In genomic region chr15:77865701-77866100, GRCh38 we compare ENCODE assay signal across 27 cellular contexts.
"Had no signal": no experiment of that assay in that cellular context is flagged by ENCODE, and none has a peak within 500 bp of the region (broad histone marks: within the 10 kb centered on the region; RNA-seq: fewer than 3 reads in every experiment).

No MANE protein-coding gene starts in this region.

- H3K9ac ChIP-seq: parathyroid adenoma had no signal

- H3K27ac ChIP-seq: ascending aorta, brain microvascular endothelial cell, hepatocyte, parathyroid adenoma, right atrium auricular region, thyroid gland had no signal

- H3K9me3 ChIP-seq: ascending aorta, right atrium auricular region, thyroid gland had no signal

- H3K9me3 Mint-ChIP-seq: activated B cell treated with CpG ODN at 0.5 μM for 24 hours; activated CD8-positive, alpha-beta T cell treated with anti-CD3 and anti-CD28 coated beads for 36 hours; activated T-helper 2 cell treated with anti-CD3 and anti-CD28 coated beads, Interferon-gamma antibody, Interleukin-2, Interleukin-4, amounts not matched to agents 10 μg/mL and 5 μg/mL and 100 μg/mL, durations not matched to agents 14 hours and 24 hours and 36 hours; dendritic cell treated with granulocyte-macrophage colony-stimulating factor and Interleukin-4, amounts not matched to agents 40 ng/mL and 50 ng/mL, for 4 days; memory B cell; naive thymus-derived CD8-positive, alpha-beta T cell; neural crest cell; stimulated activated memory B cell treated with anti-CD40 and anti-IgM and Interleukin-4, amounts not matched to agents 10 μg/mL and 1 μg/mL and 100 μg/mL, for 72 hours; stimulated activated naive CD8-positive, alpha-beta T cell treated with anti-CD3 and anti-CD28 coated beads, Interleukin-15, amount 100 ng/mL, for 72 hours; T-helper 2 cell treated with Interferon-gamma antibody and Interleukin-4, amounts not matched to agents 5 μg/mL and 100 μg/mL, for 36 hours had no signal

- H3K4me1 ChIP-seq: parathyroid adenoma, right atrium auricular region had no signal

- H3K27me3 ChIP-seq: ascending aorta, brain microvascular endothelial cell, hepatocyte, right atrium auricular region, thyroid gland had no signal

- H3K4me3 ChIP-seq: ascending aorta, hepatocyte, right atrium auricular region, thyroid gland had no signal

- ATAC-seq: activated CD8-positive, alpha-beta T cell treated with anti-CD3 and anti-CD28 coated beads for 36 hours; naive thymus-derived CD8-positive, alpha-beta T cell; stimulated activated memory B cell treated with anti-CD40 and anti-IgM and Interleukin-4, amounts not matched to agents 10 μg/mL and 1 μg/mL and 100 μg/mL, for 72 hours; stimulated activated naive CD8-positive, alpha-beta T cell treated with anti-CD3 and anti-CD28 coated beads, Interleukin-15, amount 100 ng/mL, for 72 hours had no signal

- H3K4me3 Mint-ChIP-seq: activated B cell treated with CpG ODN at 0.5 μM for 24 hours; activated CD8-positive, alpha-beta T cell treated with anti-CD3 and anti-CD28 coated beads for 36 hours; activated naive CD8-positive, alpha-beta T cell; dendritic cell treated with granulocyte-macrophage colony-stimulating factor and Interleukin-4, amounts not matched to agents 40 ng/mL and 50 ng/mL, for 4 days; memory B cell; naive thymus-derived CD8-positive, alpha-beta T cell; neural crest cell; stimulated activated memory B cell treated with anti-CD40 and anti-IgM and Interleukin-4, amounts not matched to agents 10 μg/mL and 1 μg/mL and 100 μg/mL, for 72 hours; stimulated activated naive CD8-positive, alpha-beta T cell treated with anti-CD3 and anti-CD28 coated beads, Interleukin-15, amount 100 ng/mL, for 72 hours; T-helper 2 cell treated with Interferon-gamma antibody and Interleukin-4, amounts not matched to agents 5 μg/mL and 100 μg/mL, for 36 hours had no signal

- H3K4me1 Mint-ChIP-seq: activated B cell treated with CpG ODN at 0.5 μM for 24 hours had no signal

- H3K36me3 ChIP-seq: ascending aorta, brain microvascular endothelial cell, right atrium auricular region, thyroid gland had no signal

- H3K27me3 Mint-ChIP-seq: activated CD8-positive, alpha-beta T cell treated with anti-CD3 and anti-CD28 coated beads for 36 hours; activated naive CD8-positive, alpha-beta T cell had no signal

- H3K27ac Mint-ChIP-seq: activated B cell treated with CpG ODN at 0.5 μM for 24 hours; activated CD8-positive, alpha-beta T cell treated with anti-CD3 and anti-CD28 coated beads for 36 hours; activated naive CD8-positive, alpha-beta T cell; activated T-helper 2 cell treated with anti-CD3 and anti-CD28 coated beads, Interferon-gamma antibody, Interleukin-2, Interleukin-4, amounts not matched to agents 10 μg/mL and 5 μg/mL and 100 μg/mL, durations not matched to agents 14 hours and 24 hours and 36 hours; dendritic cell treated with granulocyte-macrophage colony-stimulating factor and Interleukin-4, amounts not matched to agents 40 ng/mL and 50 ng/mL, for 4 days; memory B cell; naive thymus-derived CD8-positive, alpha-beta T cell; stimulated activated memory B cell treated with anti-CD40 and anti-IgM and Interleukin-4, amounts not matched to agents 10 μg/mL and 1 μg/mL and 100 μg/mL, for 72 hours; stimulated activated naive CD8-positive, alpha-beta T cell treated with anti-CD3 and anti-CD28 coated beads, Interleukin-15, amount 100 ng/mL, for 72 hours; T-helper 2 cell treated with Interferon-gamma antibody and Interleukin-4, amounts not matched to agents 5 μg/mL and 100 μg/mL, for 36 hours had no signal

- H3K36me3 Mint-ChIP-seq: activated naive CD8-positive, alpha-beta T cell; memory B cell; naive thymus-derived CD8-positive, alpha-beta T cell; stimulated activated memory B cell treated with anti-CD40 and anti-IgM and Interleukin-4, amounts not matched to agents 10 μg/mL and 1 μg/mL and 100 μg/mL, for 72 hours had no signal

- DNase-seq: activated B cell treated with CpG ODN at 0.5 μM for 24 hours; activated CD4-positive, alpha-beta T cell treated with anti-CD3 and anti-CD28 coated beads, Interleukin-2, amount 50 U/mL, for 1 hour; activated CD8-positive, alpha-beta T cell treated with anti-CD3 and anti-CD28 coated beads for 36 hours; activated naive CD4-positive, alpha-beta T cell treated with Interleukin-2 at 50 U/mL for 16 hours; activated T-cell treated with anti-CD3 and anti-CD28 coated beads, Interleukin-2, amount 50 U/mL, for 48 hours; brain microvascular endothelial cell; caudate nucleus; effector CD4-positive, alpha-beta T cell; naive thymus-derived CD8-positive, alpha-beta T cell; occipital lobe; stimulated activated CD4-positive, alpha-beta T cell treated with anti-CD3 and anti-CD28 coated beads, Interleukin-4, amount 100 ng/mL, for 4 hours; stimulated activated CD8-positive, alpha-beta memory T cell treated with anti-CD3 and anti-CD28 coated beads, Interleukin-4, amount 100 ng/mL, for 48 hours; stimulated activated naive CD8-positive, alpha-beta T cell treated with anti-CD3 and anti-CD28 coated beads, Interleukin-15, amount 100 ng/mL, for 72 hours; substantia nigra; T-helper 1 cell; thyroid gland had no signal
